9 cellular contexts compared by ENCODE assay signal in the genomic region with DNA sequence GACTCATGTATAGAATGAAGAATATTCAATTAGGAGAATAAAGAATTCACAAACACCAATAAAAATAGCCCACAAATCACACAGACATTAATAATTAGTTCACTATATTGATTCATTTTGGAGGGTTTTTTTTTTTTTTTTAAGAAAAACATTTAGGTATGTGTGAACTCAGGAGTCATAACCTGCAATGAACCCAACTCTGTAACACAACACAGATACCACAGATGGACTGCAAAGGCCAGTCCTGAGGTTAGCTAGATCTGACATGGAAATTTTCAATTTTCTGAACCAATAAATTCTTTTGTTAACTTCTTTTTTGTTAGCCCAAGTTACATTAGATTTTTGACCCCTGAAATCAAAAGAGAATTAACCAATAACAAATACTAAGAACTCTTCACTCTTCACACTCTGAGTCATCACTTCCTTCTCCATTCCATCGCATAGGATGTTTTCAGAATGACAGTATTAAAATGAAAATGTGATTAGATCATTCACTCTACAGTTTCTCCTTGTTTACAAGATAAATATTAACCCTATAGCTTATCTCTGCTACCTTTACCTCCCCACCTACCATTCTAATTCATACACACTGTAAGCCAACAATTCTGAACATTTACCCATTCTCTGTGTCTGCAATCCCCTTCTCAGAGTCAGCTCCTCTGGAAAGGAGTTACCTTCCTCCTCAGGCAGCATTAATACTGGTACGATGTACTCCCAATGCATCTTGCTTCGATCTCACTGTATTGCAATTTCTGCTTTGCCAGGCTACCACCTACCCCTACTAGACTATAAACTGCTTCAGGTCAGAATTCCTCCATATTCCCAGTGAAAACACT.
DNase-seq lines count a peak whose midpoint lies in the region; ATAC-seq and TF ChIP-seq lines count a peak whose summit lies in the region.
"Had no signal": no experiment of that assay in that cellular context is flagged by ENCODE, and none has a peak within 500 bp of the region (broad histone marks: within the 10 kb centered on the region; RNA-seq: fewer than 3 reads in every experiment).

No MANE protein-coding gene starts in this region.

- TF ChIP-seq CTCF in AG04449 (IDR thresholded peaks at IDR 0.05; ENCODE audit: insufficient read depth, low read length, missing control alignments): no peak
- no peak for TF ChIP-seq CTCF in astrocyte of the spinal cord (IDR thresholded peaks at IDR 0.05; ENCODE audit: low read depth, low read length)

- H3K36me3 ChIP-seq in SJCRH30: no peaks in the 10 kb centered on the region

- H3K27ac ChIP-seq in SJCRH30: no peak overlapping the region

- H3K9me3 ChIP-seq in T-helper 17 cell (ENCODE audit: control insufficient read depth, low read length, poor library complexity, severe bottlenecking) (no peaks in the 10 kb centered on the region), SJCRH30 (replicated peaks) (no peaks in the 10 kb centered on the region)

- H3K4me1 Mint-ChIP-seq in T-helper 17 cell: peaks cover 6% of the 10 kb centered on the region

- CTCF ChIA-PET in AG04449 (lab: Yijun Ruan, JAX): no interaction called here

- ATAC-seq in GM19463 (IDR thresholded peaks at IDR 0.05; ENCODE audit: unreplicated experiment) (peak; percentile 93), HG03432 (IDR thresholded peaks at IDR 0.05; ENCODE audit: unreplicated experiment) (peak; percentile 96), T-helper 17 cell (no peak)

- in situ Hi-C loops in astrocyte of the spinal cord (cut with HindIII; ENCODE audit: low sequenced_read_pairs): no loop called here

- H3K4me3 ChIP-seq in AG04449 (ENCODE audit: low read depth, low read length): no peak overlapping the region
- no peak overlapping the region for H3K4me3 ChIP-seq in astrocyte of the spinal cord (ENCODE audit: low read depth, low read length)
- H3K4me3 ChIP-seq in SJCRH30: no peak overlapping the region

- H3K4me3 Mint-ChIP-seq in T-helper 17 cell: no peak overlapping the region
- H3K4me3 Mint-ChIP-seq: memory B cell had no signal

- H3K27me3 ChIP-seq in SJCRH30: no peaks in the 10 kb centered on the region

- H3K36me3 Mint-ChIP-seq in T-helper 17 cell (ENCODE audit: low read depth): peaks cover 3% of the 10 kb centered on the region

- no peaks in the 10 kb centered on the region for H3K27me3 Mint-ChIP-seq in T-helper 17 cell
- H3K27me3 Mint-ChIP-seq: memory B cell had no signal

- H3K27ac Mint-ChIP-seq in T-helper 17 cell: no peak overlapping the region
- H3K27ac Mint-ChIP-seq: memory B cell had no signal

- POLR2A ChIA-PET in AG04449 (lab: Yijun Ruan, JAX): no interaction called here

- DNase-seq in AG04449 (ENCODE audit: low read depth, low spot score) (peak; percentile 28), astrocyte of the spinal cord (ENCODE audit: low read depth, low spot score) (peak; percentile 65), NCI-H1048 (lab: John Stamatoyannopoulos, UW) (no peak), T-helper 17 cell (no peak), SJCRH30 (no peak)
- DNase-seq in stimulated activated naive CD4-positive, alpha-beta T cell (lab: John Stamatoyannopoulos, UW): no peak

- H3K4me1 ChIP-seq in SJCRH30: peaks cover 5% of the 10 kb centered on the region; the same call in 1 of the 2 replicates

Comparison
In these comparisons a context has a peak if more than half of its experiments do, and no peak if none do; other contexts are left out.
1. DNase-seq: peak in AG04449 (single experiment) and astrocyte of the spinal cord (single experiment); none in NCI-H1048 (single experiment), stimulated activated naive CD4-positive, alpha-beta T cell (0 of 6), T-helper 17 cell (0 of 3) and SJCRH30 (0 of 2).